In the genomic region with DNA sequence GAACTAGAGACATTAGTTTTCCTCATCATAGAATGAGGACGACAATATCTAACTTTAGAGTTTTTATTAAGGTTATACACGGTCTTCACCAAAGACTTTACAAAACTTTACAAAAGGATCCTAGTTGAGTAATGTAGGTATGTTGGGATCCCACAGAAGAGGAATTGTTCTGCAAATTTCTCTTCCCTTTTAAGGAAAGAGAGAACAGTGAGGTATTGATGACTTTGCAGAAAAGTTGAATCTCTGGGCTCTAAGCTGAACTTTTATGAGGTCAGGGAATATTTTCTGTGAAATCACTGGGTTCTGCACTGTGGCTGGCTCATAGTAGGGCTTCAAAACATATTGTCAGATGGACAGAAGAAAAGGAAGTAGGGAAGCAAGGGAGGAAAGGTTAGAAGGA, we compare ENCODE assay signal across 31 cellular contexts.
"Had no signal": no experiment of that assay in that cellular context is flagged by ENCODE, and none has a peak within 500 bp of the region (broad histone marks: within the 10 kb centered on the region; RNA-seq: fewer than 3 reads in every experiment).

No MANE protein-coding gene starts in this region.

- H3K36me3 ChIP-seq: left lung, lower lobe of right lung, neutrophil, ovary, right atrium auricular region, stomach, thyroid gland, upper lobe of right lung had no signal

- H3K4me3 Mint-ChIP-seq: immature natural killer cell; naive thymus-derived CD8-positive, alpha-beta T cell; nephron; neural crest cell; stimulated activated naive B cell treated with anti-CD40 and anti-IgM and Interleukin-4, amounts not matched to agents 10 μg/mL and 1 μg/mL and 100 μg/mL, for 72 hours had no signal

- H3K9me3 ChIP-seq: left lung, lower lobe of right lung, neutrophil, ovary, right atrium auricular region, stomach, testis, thyroid gland, upper lobe of right lung had no signal

- H3K4me1 Mint-ChIP-seq: immature natural killer cell; naive thymus-derived CD8-positive, alpha-beta T cell; neural crest cell; stimulated activated naive B cell treated with anti-CD40 and anti-IgM and Interleukin-4, amounts not matched to agents 10 μg/mL and 1 μg/mL and 100 μg/mL, for 72 hours had no signal

- DNase-seq: hypothalamus; immature natural killer cell; kidney; left colon; left lung; lower lobe of right lung; mammary epithelial cell; mesenchymal stem cell; naive thymus-derived CD8-positive, alpha-beta T cell; occipital lobe; ovary; stimulated activated CD4-positive, alpha-beta T cell treated with anti-CD3 and anti-CD28 coated beads, Interleukin-12 subunit alpha, Interleukin-12 subunit beta, amount 100 ng/mL, for 4 hours; stimulated activated CD4-positive, alpha-beta T cell treated with anti-CD3 and anti-CD28 coated beads, Interleukin-15, amount 100 ng/mL, for 24 hours; stimulated activated CD4-positive, alpha-beta T cell treated with anti-CD3 and anti-CD28 coated beads, Interleukin-2, amount 100 ng/mL, for 24 hours; stimulated activated CD4-positive, alpha-beta T cell treated with anti-CD3 and anti-CD28 coated beads, Interleukin-4, amount 100 ng/mL, for 1 hour; stimulated activated naive B cell treated with anti-CD40 and anti-IgM and Interleukin-4, amounts not matched to agents 10 μg/mL and 1 μg/mL and 100 μg/mL, for 72 hours; stimulated activated naive CD8-positive, alpha-beta T cell treated with anti-CD3 and anti-CD28 coated beads, Interleukin-15, Interleukin-2, amounts not matched to agents 100 U/mL and 50 U/mL, for 24 hours; stomach; testis; thyroid gland; trophoblast cell; upper lobe of right lung had no signal

- ATAC-seq: left colon; left lung; lower lobe of right lung; naive thymus-derived CD8-positive, alpha-beta T cell; sciatic nerve; stimulated activated naive B cell treated with anti-CD40 and anti-IgM and Interleukin-4, amounts not matched to agents 10 μg/mL and 1 μg/mL and 100 μg/mL, for 72 hours; stimulated activated naive CD8-positive, alpha-beta T cell treated with anti-CD3 and anti-CD28 coated beads, Interleukin-15, Interleukin-2, amounts not matched to agents 100 U/mL and 50 U/mL, for 24 hours; upper lobe of right lung had no signal

- H3K9me3 Mint-ChIP-seq: immature natural killer cell, nephron, neural crest cell had no signal

- H3K4me1 ChIP-seq: left lung, lower lobe of right lung, right atrium auricular region, stomach, testis, thyroid gland, upper lobe of right lung had no signal

- FAIRE-seq: islet of Langerhans, kidney, urothelium cell line had no signal

- H3K27me3 ChIP-seq: neutrophil, ovary, right atrium auricular region, testis, thyroid gland, upper lobe of right lung had no signal

- H3K27ac ChIP-seq: left lung, lower lobe of right lung, neutrophil, ovary, right atrium auricular region, skin epidermis, stomach, testis, thyroid gland, upper lobe of right lung had no signal

- H3K4me3 ChIP-seq: left lung, lower lobe of right lung, ovary, right atrium auricular region, skin epidermis, stomach, testis, thyroid gland, upper lobe of right lung had no signal

- H3K27ac Mint-ChIP-seq: immature natural killer cell; naive thymus-derived CD8-positive, alpha-beta T cell; nephron; progenitor cell of endocrine pancreas; stimulated activated naive B cell treated with anti-CD40 and anti-IgM and Interleukin-4, amounts not matched to agents 10 μg/mL and 1 μg/mL and 100 μg/mL, for 72 hours had no signal

- H3K36me3 Mint-ChIP-seq: immature natural killer cell; naive thymus-derived CD8-positive, alpha-beta T cell; stimulated activated naive B cell treated with anti-CD40 and anti-IgM and Interleukin-4, amounts not matched to agents 10 μg/mL and 1 μg/mL and 100 μg/mL, for 72 hours had no signal
